Comparison of ENCODE assay signal across 11 cellular contexts in the genomic region with DNA sequence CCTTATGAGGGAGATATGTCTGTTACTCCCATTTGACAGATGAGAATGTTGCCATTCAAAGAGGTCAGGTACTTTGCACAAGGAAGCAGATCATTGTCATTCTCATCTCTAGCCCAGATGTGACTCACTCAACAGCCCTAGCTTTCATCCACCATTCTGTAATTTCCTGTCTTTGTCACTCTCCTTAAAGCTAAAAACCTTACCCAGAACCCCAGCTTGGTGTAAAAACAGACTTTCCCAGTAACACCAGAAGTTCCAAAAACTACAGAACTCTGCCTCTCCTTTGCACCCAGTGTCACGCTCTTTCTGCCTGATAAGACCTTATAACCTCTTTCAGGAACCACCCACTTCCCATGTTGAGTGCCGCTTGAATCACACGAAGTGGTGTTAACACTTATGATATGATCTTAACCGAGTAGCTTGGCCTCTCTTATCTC.
DNase-seq lines count a peak whose midpoint lies in the region; ATAC-seq and TF ChIP-seq lines count a peak whose summit lies in the region.
"Had no signal": no experiment of that assay in that cellular context is flagged by ENCODE, and none has a peak within 500 bp of the region (broad histone marks: within the 10 kb centered on the region; RNA-seq: fewer than 3 reads in every experiment).

No MANE protein-coding gene starts in this region.

- DNase-seq in KBM-7 (peak; percentile 76), epithelial cell of esophagus (ENCODE audit: low read depth) (peak; percentile 25), hypothalamus (lab: John Stamatoyannopoulos, UW) (no peak), SHP77 treated with DMSO at 0.1 percent for 48 hours (lab: John Stamatoyannopoulos, UW) (no peak), SW480 (ENCODE audit: low spot score) (no peak)
- peak; percentile 83 for DNase-seq in activated CD8-positive, alpha-beta T cell treated with anti-CD3 and anti-CD28 coated beads, Interleukin-2, amount 10 ng/mL, durations not matched to agents 7 days and 5 days
- peak; percentile 36 for DNase-seq in stimulated activated CD8-positive, alpha-beta memory T cell treated with anti-CD3 and anti-CD28 coated beads, Interleukin-4, amount 100 ng/mL, for 24 hours (ENCODE audit: low read depth)
- DNase-seq: RPMI8226 had no signal

- H3K4me1 Mint-ChIP-seq in activated CD8-positive, alpha-beta T cell treated with anti-CD3 and anti-CD28 coated beads, Interleukin-2, amount 10 ng/mL, durations not matched to agents 7 days and 5 days (ENCODE audit: low read depth): peaks cover 62% of the 10 kb centered on the region
- H3K4me1 Mint-ChIP-seq: mesothelial cell of epicardium had no signal

- CTCF ChIA-PET in activated CD8-positive, alpha-beta T cell treated with anti-CD3 and anti-CD28 coated beads, Interleukin-2, amount 10 ng/mL, durations not matched to agents 7 days and 5 days (lab: Charles Lee): interaction anchor here (0.8 to 3.3 kb wide), 11 partner anchors 9 to 89 kb away, joined by 3 to 16 read pairs (median 3); partner anchors contain the start of gene SP4

- in situ Hi-C loops in KBM-7 (cut with MboI; ENCODE audit: low pct_unique_long_range_greater_than_20kb, low sequenced_read_pairs): no loop called here

- peaks cover 70% of the 10 kb centered on the region for H3K36me3 Mint-ChIP-seq in activated CD8-positive, alpha-beta T cell treated with anti-CD3 and anti-CD28 coated beads, Interleukin-2, amount 10 ng/mL, durations not matched to agents 7 days and 5 days (ENCODE audit: low read depth)
- H3K36me3 Mint-ChIP-seq: mesothelial cell of epicardium had no signal

- H3K9me3 Mint-ChIP-seq in activated CD8-positive, alpha-beta T cell treated with anti-CD3 and anti-CD28 coated beads, Interleukin-2, amount 10 ng/mL, durations not matched to agents 7 days and 5 days (ENCODE audit: insufficient read depth): peaks cover 21% of the 10 kb centered on the region

- POLR2A ChIA-PET in activated CD8-positive, alpha-beta T cell treated with anti-CD3 and anti-CD28 coated beads, Interleukin-2, amount 10 ng/mL, durations not matched to agents 7 days and 5 days (lab: Charles Lee): interaction anchor here (0.6 to 1.3 kb wide), 5 partner anchors 10 to 89 kb away, joined by 3 to 14 read pairs (median 6); partner anchors contain the start of gene SP4

- no peaks in the 10 kb centered on the region for H3K27me3 Mint-ChIP-seq in activated CD8-positive, alpha-beta T cell treated with anti-CD3 and anti-CD28 coated beads, Interleukin-2, amount 10 ng/mL, durations not matched to agents 7 days and 5 days (ENCODE audit: low read depth)

- no peak for TF ChIP-seq CTCF in epithelial cell of esophagus (IDR thresholded peaks at IDR 0.05; ENCODE audit: insufficient read depth, low read depth, low read length, missing control alignments)

- no peak overlapping the region for H3K4me3 ChIP-seq in epithelial cell of esophagus (ENCODE audit: low read length)
- H3K4me3 ChIP-seq: skin epidermis had no signal

- peak overlapping the region; percentile 19 for H3K4me3 Mint-ChIP-seq in activated CD8-positive, alpha-beta T cell treated with anti-CD3 and anti-CD28 coated beads, Interleukin-2, amount 10 ng/mL, durations not matched to agents 7 days and 5 days
- H3K4me3 Mint-ChIP-seq: mesothelial cell of epicardium had no signal

- ATAC-seq in activated CD8-positive, alpha-beta T cell treated with anti-CD3 and anti-CD28 coated beads, Interleukin-2, amount 10 ng/mL, durations not matched to agents 7 days and 5 days: peak; percentile 98
- ATAC-seq in HG03108 (IDR thresholded peaks at IDR 0.05; ENCODE audit: unreplicated experiment): no peak

- H3K27ac Mint-ChIP-seq in activated CD8-positive, alpha-beta T cell treated with anti-CD3 and anti-CD28 coated beads, Interleukin-2, amount 10 ng/mL, durations not matched to agents 7 days and 5 days: peak overlapping the region; percentile 92
- H3K27ac Mint-ChIP-seq: mesothelial cell of epicardium had no signal

Comparison
In these comparisons a context has a peak if more than half of its experiments do, and no peak if none do; other contexts are left out.
1. DNase-seq: peak in KBM-7 (single experiment), activated CD8-positive, alpha-beta T cell treated with anti-CD3 and anti-CD28 coated beads, Interleukin-2, amount 10 ng/mL, durations not matched to agents 7 days and 5 days (single experiment), epithelial cell of esophagus (single experiment) and stimulated activated CD8-positive, alpha-beta memory T cell treated with anti-CD3 and anti-CD28 coated beads, Interleukin-4, amount 100 ng/mL, for 24 hours (single experiment); none in hypothalamus (0 of 51), SHP77 treated with DMSO at 0.1 percent for 48 hours (single experiment) and SW480 (single experiment).